ENCODE assay signal across 8 cellular contexts in the genomic region with DNA sequence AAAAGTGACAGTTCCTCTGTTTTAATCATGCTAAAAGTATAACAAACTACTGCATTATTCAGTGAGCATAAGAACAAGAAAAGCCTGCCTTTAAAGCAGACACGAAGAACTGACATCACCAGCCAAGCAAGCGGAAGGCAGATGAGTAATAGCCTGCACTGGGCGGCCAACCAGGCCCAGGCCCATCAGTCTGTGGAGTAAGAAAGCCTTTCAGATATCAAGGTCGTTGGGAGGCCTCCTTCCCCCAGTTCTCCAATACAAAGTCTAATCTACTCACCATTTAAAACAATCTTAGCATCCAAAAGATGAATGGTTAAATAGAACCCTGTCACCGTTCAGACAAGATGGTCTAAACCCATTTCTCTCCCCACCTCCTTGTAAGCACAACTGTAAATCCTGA.
DNase-seq lines count a peak whose midpoint lies in the region; ATAC-seq and TF ChIP-seq lines count a peak whose summit lies in the region.

No MANE protein-coding gene starts in this region.

- H3K36me3 Mint-ChIP-seq in natural killer cell: no peaks in the 10 kb centered on the region

- H3K4me1 Mint-ChIP-seq in natural killer cell: peaks cover 5 to 10% of the 10 kb centered on the region in 2 donors

- no peaks in the 10 kb centered on the region for H3K36me3 ChIP-seq in prostate gland

- ATAC-seq in GM21825 (IDR thresholded peaks at IDR 0.05; ENCODE audit: unreplicated experiment) (peak; percentile 63), HG02798 (IDR thresholded peaks at IDR 0.05; ENCODE audit: poor library complexity, unreplicated experiment) (no peak), natural killer cell (no peak)

- no peak for TF ChIP-seq POLR2A in prostate gland (IDR thresholded peaks at IDR 0.05)

- no peaks in the 10 kb centered on the region for H3K9me3 Mint-ChIP-seq in natural killer cell

- intact Hi-C loops in head of caudate nucleus (cut with DNase I): loop anchor here (5.0 kb wide), 2 partner anchors 68 to 77 kb away; partner anchors contain the start of gene ZHX3
- intact Hi-C loops in prostate gland (cut with DNase I): loop anchor here (2.0 to 5.0 kb wide), 3 partner anchors 67 to 88 kb away; partner anchors contain the start of gene ZHX3
- intact Hi-C loops in natural killer cell (cut with micrococcal nuclease): no loop called here

- peaks cover 3% of the 10 kb centered on the region for H3K4me1 ChIP-seq in prostate gland (replicated peaks)

- TF ChIP-seq CTCF in prostate gland (IDR thresholded peaks at IDR 0.05): no peak
- no peak for TF ChIP-seq CTCF in natural killer cell (IDR thresholded peaks at IDR 0.05)

- no peak overlapping the region for H3K4me3 Mint-ChIP-seq in natural killer cell

- H3K27me3 Mint-ChIP-seq in natural killer cell (ENCODE audit: low read depth in 2 of 2): no peaks in the 10 kb centered on the region

- no peak overlapping the region for H3K27ac Mint-ChIP-seq in natural killer cell

- no peak overlapping the region for H3K4me3 ChIP-seq in prostate gland

- no peaks in the 10 kb centered on the region for H3K9me3 ChIP-seq in prostate gland

- H3K27ac ChIP-seq in prostate gland: peak overlapping the region; percentile 75

- H3K27me3 ChIP-seq in prostate gland (replicated peaks; ENCODE audit: insufficient read depth): no peaks in the 10 kb centered on the region

- 27% methylated on average over 5 of the region's 5 CpGs for WGBS in prostate gland

- DNase-seq in T1000 (lab: John Stamatoyannopoulos, UW): peak; percentile 17
- peak in 36 of 42 donors; percentile 25 to 88 (median 55) for DNase-seq in head of caudate nucleus
- DNase-seq in prostate gland (ENCODE audit: low spot score): peak; percentile 29
- no peak for DNase-seq in activated effector memory CD4-positive, alpha-beta T cell treated with anti-CD3 and anti-CD28 coated beads, Interleukin-2, amount 50 U/mL, for 16 hours
- no peak for DNase-seq in NCI-H2171 treated with DMSO at 0.1 percent for 48 hours (lab: John Stamatoyannopoulos, UW)
- no peak for DNase-seq in natural killer cell

Comparison
In these comparisons a context has a peak if more than half of its experiments do, and no peak if none do; other contexts are left out.
1. DNase-seq: peak in T1000 (single experiment), head of caudate nucleus (36 of 42) and prostate gland (single experiment); none in activated effector memory CD4-positive, alpha-beta T cell treated with anti-CD3 and anti-CD28 coated beads, Interleukin-2, amount 50 U/mL, for 16 hours (single experiment), NCI-H2171 treated with DMSO at 0.1 percent for 48 hours (single experiment) and natural killer cell (single experiment).